8 cellular contexts compared by ENCODE assay signal in genomic region chr16:88784856-88785105, GRCh38. TPM values are rescaled to one million over a fixed set of nuclear protein-coding genes. Genes with fewer than 3 reads are reported as not detected.
DNase-seq lines count a peak whose midpoint lies in the region; ATAC-seq and TF ChIP-seq lines count a peak whose summit lies in the region.

No MANE protein-coding gene starts in this region.

- TF ChIP-seq EP300 in tibial nerve (IDR thresholded peaks at IDR 0.05), result no peak

- H3K27ac ChIP-seq in body of pancreas (peak overlapping the region; percentile 88 to 93 (median 92)), liver (ENCODE audit: low read depth in 1 of 2, low read length in 2 of 2) (peak overlapping the region; percentile 50 to 90), tibial nerve (peak overlapping the region; percentile 81 to 97 (median 95))

- CTCF ChIA-PET in activated CD4-positive, alpha-beta T cell treated with anti-CD3 and anti-CD28 coated beads for 36 hours (lab: Charles Lee), result interaction anchor here (0.6 to 6.4 kb wide), 4 partner anchors 25 to 148 kb away, joined by 3 to 59 read pairs (median 4); no protein-coding TSS in a partner anchor

- no peaks in the 10 kb centered on the region for H3K27me3 Mint-ChIP-seq in activated CD4-positive, alpha-beta T cell treated with anti-CD3 and anti-CD28 coated beads for 36 hours

- peak overlapping the region in 1 of 2 donors; percentile 16 for H3K9ac ChIP-seq in liver (ENCODE audit: low read depth in 1 of 2, low read length in 2 of 2)

- H3K36me3 Mint-ChIP-seq in activated CD4-positive, alpha-beta T cell treated with anti-CD3 and anti-CD28 coated beads for 36 hours (ENCODE audit: low read depth), result no peaks in the 10 kb centered on the region

- H3K4me3 Mint-ChIP-seq in activated CD4-positive, alpha-beta T cell treated with anti-CD3 and anti-CD28 coated beads for 36 hours, result peak overlapping the region; percentile 66

- no peak for ATAC-seq in activated CD4-positive, alpha-beta T cell treated with anti-CD3 and anti-CD28 coated beads for 36 hours
- ATAC-seq in body of pancreas, result peak; percentile 39
- no peak for ATAC-seq in GM19463 (IDR thresholded peaks at IDR 0.05; ENCODE audit: unreplicated experiment)
- ATAC-seq in HG02610 (IDR thresholded peaks at IDR 0.05; ENCODE audit: unreplicated experiment), result no peak

- H3K9me3 ChIP-seq in body of pancreas (no peaks in the 10 kb centered on the region), liver (ENCODE audit: control insufficient read depth in 4 of 4, low read length in 3 of 4) (no peaks in the 10 kb centered on the region), tibial nerve (no peaks in the 10 kb centered on the region)

- no peak for DNase-seq in activated CD4-positive, alpha-beta T cell treated with anti-CD3 and anti-CD28 coated beads for 36 hours
- no peak for DNase-seq in activated CD4-positive, alpha-beta T cell treated with anti-CD3 and anti-CD28 coated beads, Interleukin-2, amount 50 U/mL, for 1 hour
- DNase-seq in body of pancreas (no peak), tibial nerve (ENCODE audit: low spot score in 2 of 2) (no peak), NCI-H2227 treated with DMSO at 0.1 percent for 48 hours (lab: John Stamatoyannopoulos, UW) (no peak)

- H3K36me3 ChIP-seq in body of pancreas (replicated peaks in 1 of 2; ENCODE audit: insufficient read depth in 1 of 2, low read depth in 2 of 2) (no peaks in the 10 kb centered on the region), liver (ENCODE audit: control insufficient read depth in 4 of 4, insufficient read depth in 3 of 4, low read depth in 1 of 4, low read length in 3 of 4) (no peaks in the 10 kb centered on the region), tibial nerve (no peaks in the 10 kb centered on the region)

- H3K9me3 Mint-ChIP-seq in activated CD4-positive, alpha-beta T cell treated with anti-CD3 and anti-CD28 coated beads for 36 hours (ENCODE audit: low read depth), result no peaks in the 10 kb centered on the region

- peaks cover 44% of the 10 kb centered on the region for H3K4me1 Mint-ChIP-seq in activated CD4-positive, alpha-beta T cell treated with anti-CD3 and anti-CD28 coated beads for 36 hours

- no peak overlapping the region for H3K27ac Mint-ChIP-seq in activated CD4-positive, alpha-beta T cell treated with anti-CD3 and anti-CD28 coated beads for 36 hours

- no peak for TF ChIP-seq CTCF in body of pancreas (IDR thresholded peaks at IDR 0.05)
- no peak for TF ChIP-seq CTCF in liver (IDR thresholded peaks at IDR 0.05; ENCODE audit: low read depth, low read length, missing input control)
- no peak for TF ChIP-seq CTCF in tibial nerve (IDR thresholded peaks at IDR 0.05)

- H3K4me1 ChIP-seq in body of pancreas, result peaks cover 40% of the 10 kb centered on the region
- peaks cover 14 to 62% (median 43%) of the 10 kb centered on the region in 4 donors for H3K4me1 ChIP-seq in liver (ENCODE audit: control insufficient read depth in 4 of 4, insufficient read depth in 4 of 4, low read length in 3 of 4)
- peaks cover 0 to 49% (median 43%) of the 10 kb centered on the region in 4 donors for H3K4me1 ChIP-seq in tibial nerve

- H3K4me3 ChIP-seq in body of pancreas, result peak overlapping the region in 1 of 2 donors; percentile 54
- H3K4me3 ChIP-seq in liver (ENCODE audit: low read depth in 1 of 3, low read length in 3 of 3), result peak overlapping the region; percentile 13 to 91 (median 57)
- peak overlapping the region; percentile 45 to 90 (median 74) for H3K4me3 ChIP-seq in tibial nerve

- POLR2A ChIA-PET in activated CD4-positive, alpha-beta T cell treated with anti-CD3 and anti-CD28 coated beads for 36 hours (lab: Charles Lee), result no interaction called here

- intact Hi-C loops in activated CD4-positive, alpha-beta T cell treated with anti-CD3 and anti-CD28 coated beads for 36 hours (cut with DNase I, micrococcal nuclease), result loop anchor here (1.0 to 10.0 kb wide), 11 partner anchors 19 to 830 kb away; partner anchors contain the start of genes BANP (in 1 of the 2), CDT1 (in 1 of the 2), IL17C (in 1 of the 2) and MVD (in 1 of the 2)
- intact Hi-C loops in body of pancreas (cut with DNase I), result no loop called here

- H3K27me3 ChIP-seq in body of pancreas, result no peaks in the 10 kb centered on the region
- H3K27me3 ChIP-seq in liver (ENCODE audit: control insufficient read depth in 4 of 4, insufficient read depth in 4 of 4, low read length in 3 of 4), result no peaks in the 10 kb centered on the region
- H3K27me3 ChIP-seq in tibial nerve, result no peaks in the 10 kb centered on the region

- WGBS in body of pancreas, 2 donors, result 0 to 3% methylated on average over 3 to 6 of the region's 32 CpGs
- WGBS in liver, result under 1% methylated on average over 32 of the region's 32 CpGs
- no CpG with 5 or more reads among the region's 32 CpGs for WGBS in tibial nerve, 2 donors

- no peak for TF ChIP-seq POLR2A in body of pancreas (IDR thresholded peaks at IDR 0.05)
- TF ChIP-seq POLR2A in tibial nerve (IDR thresholded peaks at IDR 0.05), result no peak

- no peak for TF ChIP-seq RAD21 in liver (IDR thresholded peaks at IDR 0.05)

TF ChIP-seq in liver, 16 proteins besides CTCF, POLR2A, EP300 and RAD21:
- TF ChIP-seq JUND (IDR thresholded peaks at IDR 0.05) (no peak), RXRA (IDR thresholded peaks at IDR 0.05) (no peak), FOXA2 (IDR thresholded peaks at IDR 0.05) (no peak), SP1 (IDR thresholded peaks at IDR 0.05) (no peak)

RNA-seq across cellular contexts. Expression of gene PIEZO1, which starts 0.2 kb away (rescaled TPM):
- total RNA-seq in activated CD4-positive, alpha-beta T cell treated with anti-CD3 and anti-CD28 coated beads for 36 hours, result 100 to 1,000 TPM; 105 to 126 TPM
- total RNA-seq in body of pancreas, result 100 to 1,000 TPM in 1 of 2 donors, 10 to 100 TPM in 1; 61.0 to 269 TPM
- total RNA-seq in liver, result 10 to 100 TPM; 59.7 to 74.7 TPM
- polyA plus RNA-seq in liver, result 10 to 100 TPM; 15.3 to 58.7 TPM
- total RNA-seq in tibial nerve, result 100 to 1,000 TPM in 3 of 4 donors, 10 to 100 TPM in 1; 90.5 to 309 (median 165) TPM

RNA-seq across cellular contexts. Expression of gene CDT1, which starts 18.8 kb away (rescaled TPM):
- total RNA-seq in activated CD4-positive, alpha-beta T cell treated with anti-CD3 and anti-CD28 coated beads for 36 hours, result 100 to 1,000 TPM; 136 to 182 TPM
- total RNA-seq in body of pancreas (1 to 10 TPM in 1 of 2 donors, not detected in 1; 7.6 TPM), liver (10 to 100 TPM in 1 of 2 donors, under 1 TPM in 1; 0.08 to 37.6 TPM), tibial nerve (1 to 10 TPM in 2 of 4 donors, under 1 TPM in 1, not detected in 1; 0.44 to 1.5 (median 1.4) TPM)
- polyA plus RNA-seq in liver, result 1 to 10 TPM in 1 of 2 donors, under 1 TPM in 1; 0.11 to 1.8 TPM

RNA-seq across cellular contexts. Expression of gene APRT, which starts 26.9 kb away (rescaled TPM):
- total RNA-seq in activated CD4-positive, alpha-beta T cell treated with anti-CD3 and anti-CD28 coated beads for 36 hours, result 100 to 1,000 TPM; 105 to 179 TPM
- total RNA-seq in body of pancreas, result 100 to 1,000 TPM in 1 of 2 donors, 10 to 100 TPM in 1; 95.9 to 104 TPM
- total RNA-seq in liver, result 10 to 100 TPM; 27.9 to 35.5 TPM
- 100 to 1,000 TPM; 153 to 160 TPM for polyA plus RNA-seq in liver
- total RNA-seq in tibial nerve, result 100 to 1,000 TPM in 2 of 4 donors, 10 to 100 TPM in 2; 83.4 to 157 (median 106) TPM
